In the genomic region with DNA sequence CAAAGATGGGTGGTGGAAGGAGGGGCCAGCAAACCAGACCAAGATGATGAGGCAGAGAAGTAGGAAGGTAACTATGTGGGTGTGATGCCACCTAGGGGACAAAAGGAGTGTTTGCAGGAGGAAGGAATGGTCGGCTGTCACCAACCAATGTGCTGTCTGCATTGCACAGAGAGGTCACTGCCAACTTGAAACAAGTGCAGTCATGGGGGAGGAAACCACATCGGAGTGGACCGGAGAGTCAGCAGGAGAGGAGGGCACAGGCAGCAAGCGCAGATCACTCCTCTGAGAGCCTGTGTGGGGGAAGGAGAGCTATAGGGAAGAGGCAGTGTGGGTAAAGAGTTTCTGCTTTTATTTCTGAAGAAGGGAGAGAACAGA, we compare ENCODE assay signal across 8 cellular contexts. TPM values are rescaled to one million over a fixed set of nuclear protein-coding genes. Genes with fewer than 3 reads are reported as not detected.
A peak's percentile ranks its signal among the peaks of the same experiment; 100 is the strongest.
DNase-seq lines count a peak whose midpoint lies in the region; ATAC-seq, FAIRE-seq and TF ChIP-seq lines count a peak whose summit lies in the region.

No MANE protein-coding gene starts in this region.

- DNase-seq in EL (peak; percentile 76), HS-5 (ENCODE audit: low read depth) (peak; percentile 22), Peyer's patch (peak in 2 of 3 donors; percentile 26 to 58), globus pallidus (ENCODE audit: low spot score) (peak; percentile 76), pancreas (peak in 3 of 6 donors; percentile 24 to 46 (median 39)), aorta (peak in 1 of 2 donors; percentile 70)
- DNase-seq in activated naive CD4-positive, alpha-beta T cell treated with Interleukin-2 at 50 U/mL for 16 hours, result peak; percentile 25

- H3K36me3 ChIP-seq in Peyer's patch (peaks cover 0 to 26% (median 0%) of the 10 kb centered on the region in 3 donors), pancreas (no peaks in the 10 kb centered on the region), aorta (ENCODE audit: control insufficient read depth in 1 of 2, insufficient read depth in 2 of 2, low read length in 1 of 2) (no peaks in the 10 kb centered on the region)

- ATAC-seq in GM21423 (IDR thresholded peaks at IDR 0.05; ENCODE audit: unreplicated experiment) (peak; percentile 96), pancreas (peak; percentile 77 to 99 (median 96)), aorta (ENCODE audit: low FRiP score) (peak; percentile 91)

- H3K9me3 ChIP-seq in Peyer's patch, result no peaks in the 10 kb centered on the region
- no peaks in the 10 kb centered on the region for H3K9me3 ChIP-seq in pancreas
- H3K9me3 ChIP-seq in aorta (ENCODE audit: control insufficient read depth, low read length), result no peaks in the 10 kb centered on the region

- intact Hi-C loops in pancreas (cut with DNase I), result no loop called here
- intact Hi-C loops in aorta (cut with DNase I), result loop anchor here in 1 of 2 donors (5.0 kb wide), 1 partner anchor 119 kb away; no protein-coding TSS in a partner anchor

- no peak overlapping the region for H3K4me3 ChIP-seq in Peyer's patch
- H3K4me3 ChIP-seq in pancreas, result no peak overlapping the region
- H3K4me3 ChIP-seq in aorta (ENCODE audit: low read length in 2 of 2), result no peak overlapping the region

- H3K4me1 ChIP-seq in Peyer's patch, result no peaks in the 10 kb centered on the region
- H3K4me1 ChIP-seq in pancreas, result no peaks in the 10 kb centered on the region
- no peaks in the 10 kb centered on the region for H3K4me1 ChIP-seq in aorta (ENCODE audit: control insufficient read depth in 1 of 2, insufficient read depth in 2 of 2, low read length in 2 of 2)

- H3K27me3 ChIP-seq in Peyer's patch (no peaks in the 10 kb centered on the region), pancreas (no peaks in the 10 kb centered on the region), aorta (ENCODE audit: control insufficient read depth in 1 of 2, insufficient read depth in 2 of 2, low read length in 1 of 2) (no peaks in the 10 kb centered on the region)

- 6 to 7% methylated on average over 4 of the region's 4 CpGs for WGBS in pancreas, 2 donors
- WGBS in aorta, 2 donors, result 1 to 3% methylated on average over 4 of the region's 4 CpGs

- TF ChIP-seq CTCF in Peyer's patch (IDR thresholded peaks at IDR 0.05) (peak; percentile 31 to 72 (median 69)), pancreas (IDR thresholded peaks at IDR 0.05) (peak; percentile 44 to 79 (median 62))

- no peak for TF ChIP-seq POLR2A in Peyer's patch (IDR thresholded peaks at IDR 0.05)

- H3K27ac ChIP-seq in Peyer's patch (no peak overlapping the region), pancreas (no peak overlapping the region), aorta (ENCODE audit: low read depth in 1 of 2, low read length in 2 of 2) (no peak overlapping the region)

- peak; percentile 57 for FAIRE-seq in pancreas (lab: Jason Lieb, UNC)

RNA-seq across cellular contexts. Expression of gene FGFBP2, which starts 38.5 kb away (rescaled TPM):
- total RNA-seq in Peyer's patch, result not detected
- total RNA-seq in pancreas, result under 1 TPM in 1 of 6 donors, not detected in 5; 0.13 TPM
- under 1 TPM; 0.34 to 0.92 TPM for polyA plus RNA-seq in pancreas
- 1 to 10 TPM in 1 of 2 donors, under 1 TPM in 1; 0.84 to 1.6 TPM for total RNA-seq in aorta
- polyA plus RNA-seq in aorta, result not detected
